ENCODE assay signal across 21 cellular contexts in the genomic region with DNA sequence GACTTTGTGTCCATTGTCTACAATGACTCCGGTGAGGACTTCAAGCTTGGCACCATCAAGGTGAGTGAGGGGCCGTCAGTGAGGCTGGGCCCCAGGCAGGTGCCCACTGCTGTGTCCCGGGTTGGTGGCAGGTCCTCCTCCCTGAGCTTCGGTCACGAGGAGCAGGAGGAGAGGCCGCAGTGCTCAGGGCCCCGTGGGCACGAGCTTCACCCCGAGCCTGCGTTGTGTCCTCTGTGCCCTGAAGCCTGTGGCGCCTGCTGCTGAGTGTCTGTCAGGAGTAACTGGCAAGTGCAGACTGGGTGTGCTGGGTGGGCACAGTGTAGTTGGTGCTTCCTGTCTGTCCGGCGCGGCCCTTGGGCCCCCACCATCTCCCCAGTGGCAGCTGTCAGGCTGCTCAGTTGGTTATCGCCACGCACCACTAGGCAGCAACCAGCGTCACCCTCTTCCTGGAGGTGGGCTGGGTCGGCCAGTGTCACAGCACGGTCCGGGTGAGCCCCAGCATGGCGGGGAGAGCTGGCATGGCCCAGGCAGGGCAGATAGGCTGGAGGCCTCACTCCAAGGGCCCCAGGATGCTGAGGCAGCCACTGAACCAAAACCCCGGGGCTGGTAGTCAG.
"Had no signal": no experiment of that assay in that cellular context is flagged by ENCODE, and none has a peak within 500 bp of the region (broad histone marks: within the 10 kb centered on the region; RNA-seq: fewer than 3 reads in every experiment).

No MANE protein-coding gene starts in this region.

- H3K4me3 ChIP-seq: breast epithelium, lung, skin epidermis, suprapubic skin had no signal

- DNase-seq: activated CD4-positive, alpha-beta T cell treated with anti-CD3 and anti-CD28 coated beads for 48 hours; activated CD8-positive, alpha-beta T cell treated with anti-CD3 and anti-CD28 coated beads for 36 hours; activated effector memory CD4-positive, alpha-beta T cell treated with Interleukin-2 at 50 U/mL for 16 hours; activated naive CD8-positive, alpha-beta T cell treated with anti-CD3 and anti-CD28 coated beads for 36 hours; activated T-cell treated with anti-CD3 and anti-CD28 coated beads, Interleukin-2, amount 50 U/mL, for 4 hours; aorta; dermis blood vessel endothelial cell; foreskin melanocyte; head of caudate nucleus; immature natural killer cell; left cardiac atrium; stimulated activated CD4-positive, alpha-beta T cell treated with anti-CD3 and anti-CD28 coated beads, Interleukin-4, amount 100 ng/mL, for 24 hours; trophoblast cell; WERI-Rb-1 had no signal

- H3K9me3 Mint-ChIP-seq: activated CD8-positive, alpha-beta T cell treated with anti-CD3 and anti-CD28 coated beads for 36 hours; activated naive CD8-positive, alpha-beta T cell treated with anti-CD3 and anti-CD28 coated beads for 36 hours; activated T-cell treated with anti-CD3 and anti-CD28 coated beads, Interleukin-2, amount 50 U/mL, for 4 hours; immature natural killer cell; stimulated activated naive CD8-positive, alpha-beta T cell treated with anti-CD3 and anti-CD28 coated beads, Interleukin-15, Interleukin-2, amounts not matched to agents 100 ng/mL and 50 ng/mL, for 24 hours had no signal

- H3K27me3 ChIP-seq: breast epithelium, neutrophil, suprapubic skin had no signal

- H3K4me3 Mint-ChIP-seq: activated CD8-positive, alpha-beta T cell treated with anti-CD3 and anti-CD28 coated beads for 36 hours; activated naive CD8-positive, alpha-beta T cell treated with anti-CD3 and anti-CD28 coated beads for 36 hours; activated T-cell treated with anti-CD3 and anti-CD28 coated beads, Interleukin-2, amount 50 U/mL, for 4 hours; immature natural killer cell; stimulated activated naive CD8-positive, alpha-beta T cell treated with anti-CD3 and anti-CD28 coated beads, Interleukin-15, Interleukin-2, amounts not matched to agents 100 ng/mL and 50 ng/mL, for 24 hours had no signal

- H3K27me3 Mint-ChIP-seq: activated CD8-positive, alpha-beta T cell treated with anti-CD3 and anti-CD28 coated beads for 36 hours; activated naive CD8-positive, alpha-beta T cell treated with anti-CD3 and anti-CD28 coated beads for 36 hours; stimulated activated naive CD8-positive, alpha-beta T cell treated with anti-CD3 and anti-CD28 coated beads, Interleukin-15, Interleukin-2, amounts not matched to agents 100 ng/mL and 50 ng/mL, for 24 hours had no signal

- H3K36me3 ChIP-seq: breast epithelium had no signal

- ATAC-seq: activated CD8-positive, alpha-beta T cell treated with anti-CD3 and anti-CD28 coated beads for 36 hours; activated T-cell treated with anti-CD3 and anti-CD28 coated beads, Interleukin-2, amount 50 U/mL, for 4 hours; left cardiac atrium had no signal

- H3K27ac Mint-ChIP-seq: activated CD8-positive, alpha-beta T cell treated with anti-CD3 and anti-CD28 coated beads for 36 hours; activated naive CD8-positive, alpha-beta T cell treated with anti-CD3 and anti-CD28 coated beads for 36 hours; stimulated activated naive CD8-positive, alpha-beta T cell treated with anti-CD3 and anti-CD28 coated beads, Interleukin-15, Interleukin-2, amounts not matched to agents 100 ng/mL and 50 ng/mL, for 24 hours had no signal

- H3K9me3 ChIP-seq: breast epithelium, neutrophil, suprapubic skin had no signal

- H3K27ac ChIP-seq: epithelial cell of prostate, neutrophil, suprapubic skin, WERI-Rb-1 had no signal

- H3K4me1 Mint-ChIP-seq: immature natural killer cell had no signal
